In genomic region chr9:94843089-94843488, GRCh38 we compare ENCODE assay signal across 1 cellular context.
TF ChIP-seq lines count a peak whose summit lies in the region.

No MANE protein-coding gene starts in this region.

TF ChIP-seq in WTC11, 78 proteins besides CTCF, POLR2A, EP300 and RAD21 (continued from another document):
- TF ChIP-seq ZNF281 (CRISPR knock-in tag; IDR thresholded peaks at IDR 0.05) = no peak
- no peak for TF ChIP-seq USF2 (CRISPR knock-in tag; IDR thresholded peaks at IDR 0.05)
- TF ChIP-seq STAT6 (CRISPR knock-in tag; conservative IDR thresholded peaks at IDR 0.05; ENCODE audit: low read depth) = no peak
- no peak for TF ChIP-seq ZNF425 (CRISPR knock-in tag; conservative IDR thresholded peaks at IDR 0.05)
- no peak for TF ChIP-seq TEAD4 (CRISPR knock-in tag; IDR thresholded peaks at IDR 0.05)
- no peak for TF ChIP-seq JUN (CRISPR knock-in tag; IDR thresholded peaks at IDR 0.05)
- no peak for TF ChIP-seq IRF1 (CRISPR knock-in tag; IDR thresholded peaks at IDR 0.05)
- no peak for TF ChIP-seq FOXK1 (CRISPR knock-in tag; IDR thresholded peaks at IDR 0.05)
- TF ChIP-seq ELF4 (CRISPR knock-in tag; IDR thresholded peaks at IDR 0.05; ENCODE audit: low read depth) = no peak
- TF ChIP-seq ZNF138 (CRISPR knock-in tag; conservative IDR thresholded peaks at IDR 0.05) = no peak
- no peak for TF ChIP-seq SMAD3 (CRISPR knock-in tag; IDR thresholded peaks at IDR 0.05; ENCODE audit: borderline replicate concordance)
- TF ChIP-seq E2F5 (CRISPR knock-in tag; IDR thresholded peaks at IDR 0.05) = no peak
